Comparison of ENCODE assay signal across 8 cellular contexts in genomic region chr5:151095341-151096000, GRCh38. TPM values are rescaled to one million over a fixed set of nuclear protein-coding genes. Genes with fewer than 3 reads are reported as not detected.
DNase-seq lines count a peak whose midpoint lies in the region; ATAC-seq lines count a peak whose summit lies in the region.

No MANE protein-coding gene starts in this region.

- peak overlapping the region; percentile 95 for H3K27ac ChIP-seq in SJSA1

- no peak for ATAC-seq in HG03457 (IDR thresholded peaks at IDR 0.05; ENCODE audit: unreplicated experiment)

- peak; percentile 40 for DNase-seq in GF-D8 (lab: John Stamatoyannopoulos, UW)
- peak in 1 of 2 experiments; percentile 53 for DNase-seq in SJSA1 (ENCODE audit: low read depth in 1 of 2, low spot score in 2 of 2)
- DNase-seq in fibroblast of peridontal ligament (ENCODE audit: extremely low read depth): peak; percentile 40
- peak; percentile 49 for DNase-seq in renal cortical epithelial cell (ENCODE audit: low read depth)
- no peak for DNase-seq in stimulated activated CD4-positive, alpha-beta T cell treated with anti-CD3 and anti-CD28 coated beads, Interleukin-15, amount 100 ng/mL, for 24 hours
- no peak for DNase-seq in nucleus accumbens (lab: John Stamatoyannopoulos, UW)
- no peak for DNase-seq in NCI-H1105 (lab: John Stamatoyannopoulos, UW)

- peaks cover 47% of the 10 kb centered on the region for H3K4me1 ChIP-seq in SJSA1 (replicated peaks)

- H3K9me3 ChIP-seq in SJSA1 (replicated peaks): no peaks in the 10 kb centered on the region; the same call in 1 of the 2 replicates

- no peak overlapping the region for H3K4me3 ChIP-seq in SJSA1

- no peaks in the 10 kb centered on the region for H3K27me3 ChIP-seq in SJSA1 (replicated peaks)

- peaks cover 7% of the 10 kb centered on the region; the same call in 1 of the 2 replicates for H3K36me3 ChIP-seq in SJSA1

RNA-seq across cellular contexts. Expression of gene TNIP1, which starts 14.6 kb away (rescaled TPM):
- total RNA-seq in SJSA1 (2014; rRNA removed; shearing (Covaris generic)): 263 and 296 TPM in 2 replicates
- 402 and 506 TPM in 2 replicates for total RNA-seq in renal cortical epithelial cell

Comparison
In these comparisons a context has a peak if more than half of its experiments do, and no peak if none do; other contexts are left out.
1. DNase-seq: peak in GF-D8 (single experiment), fibroblast of peridontal ligament (single experiment) and renal cortical epithelial cell (single experiment); none in stimulated activated CD4-positive, alpha-beta T cell treated with anti-CD3 and anti-CD28 coated beads, Interleukin-15, amount 100 ng/mL, for 24 hours (single experiment), nucleus accumbens (0 of 56) and NCI-H1105 (single experiment).